ENCODE assay signal across 9 cellular contexts in the genomic region with DNA sequence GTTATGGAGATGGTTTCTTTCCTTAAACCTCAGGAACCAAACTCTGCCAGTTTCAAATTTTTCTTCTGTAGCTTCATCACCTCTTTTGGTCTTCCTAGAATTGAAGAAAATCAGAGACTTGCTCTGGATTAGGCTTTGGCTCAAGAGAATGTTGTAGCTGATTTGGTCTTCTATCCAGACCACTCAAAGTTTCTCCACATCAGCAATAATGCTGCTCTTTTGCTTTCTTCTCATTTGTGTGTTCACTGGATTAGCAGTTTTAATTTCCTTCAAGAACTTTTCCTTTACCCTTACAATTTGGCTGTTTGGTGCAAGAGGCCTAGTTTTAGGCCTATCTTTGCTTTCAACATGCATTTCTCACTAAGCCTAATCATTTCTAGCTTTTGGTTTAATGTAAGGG.
"Had no signal": no experiment of that assay in that cellular context is flagged by ENCODE, and none has a peak within 500 bp of the region (broad histone marks: within the 10 kb centered on the region; RNA-seq: fewer than 3 reads in every experiment).

No MANE protein-coding gene starts in this region.

- H3K9me3 Mint-ChIP-seq: HFFc6 had no signal

- H3K36me3 ChIP-seq: HAP-1 had no signal

- H3K4me1 ChIP-seq: HAP-1 had no signal

- H3K4me3 Mint-ChIP-seq: HFFc6 had no signal

- FAIRE-seq: K562 had no signal

- H3K27ac ChIP-seq: HL-60 had no signal

- DNase-seq: GOT3, H7, HFFc6, IMR-90, KG1 had no signal

- H3K9me3 ChIP-seq: HAP-1 had no signal

- ATAC-seq: HCT116, K562 had no signal

- H3K4me3 ChIP-seq: HAP-1, K562 had no signal

- H3K27ac Mint-ChIP-seq: HFFc6 had no signal
